ENCODE assay signal across 1 cellular context in the genomic region with DNA sequence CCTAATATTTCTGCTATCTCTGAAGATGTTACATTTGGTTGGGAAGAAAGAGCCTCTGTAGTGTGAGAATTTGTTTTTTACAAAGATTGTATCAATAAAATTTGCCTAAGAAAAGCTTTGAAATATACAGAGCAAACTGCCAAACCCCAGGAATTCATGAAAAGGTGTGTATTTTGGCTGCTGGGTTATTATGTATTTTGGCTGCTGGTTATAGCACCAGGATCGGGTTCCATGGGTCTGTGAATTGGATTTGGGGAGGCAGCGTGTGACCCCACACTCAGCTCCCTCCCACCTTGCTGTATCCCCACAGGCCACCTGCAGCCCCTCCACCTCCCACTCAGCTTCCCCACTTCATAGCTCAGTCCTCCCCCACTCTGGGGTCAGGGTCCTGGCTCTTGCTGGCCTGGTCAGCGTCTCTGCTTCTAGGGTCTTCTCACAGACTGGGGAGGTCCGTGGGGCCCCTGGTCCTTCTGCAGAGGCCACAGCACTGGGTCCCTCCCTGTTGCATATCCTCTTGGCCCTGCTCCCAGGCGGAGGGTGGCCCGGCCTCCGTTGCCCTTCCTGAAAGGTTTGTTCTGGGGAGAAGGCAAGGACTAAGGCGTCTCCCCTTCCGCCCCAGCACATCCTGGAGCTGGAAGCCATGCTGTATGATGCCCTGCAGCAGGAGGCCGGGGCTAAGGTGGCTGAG.
TF ChIP-seq lines count a peak whose summit lies in the region.

No MANE protein-coding gene starts in this region.

TF ChIP-seq in GM23338, 12 proteins besides CTCF, POLR2A, EP300 and RAD21 (continued from another document):
- TF ChIP-seq, protein P1, sequence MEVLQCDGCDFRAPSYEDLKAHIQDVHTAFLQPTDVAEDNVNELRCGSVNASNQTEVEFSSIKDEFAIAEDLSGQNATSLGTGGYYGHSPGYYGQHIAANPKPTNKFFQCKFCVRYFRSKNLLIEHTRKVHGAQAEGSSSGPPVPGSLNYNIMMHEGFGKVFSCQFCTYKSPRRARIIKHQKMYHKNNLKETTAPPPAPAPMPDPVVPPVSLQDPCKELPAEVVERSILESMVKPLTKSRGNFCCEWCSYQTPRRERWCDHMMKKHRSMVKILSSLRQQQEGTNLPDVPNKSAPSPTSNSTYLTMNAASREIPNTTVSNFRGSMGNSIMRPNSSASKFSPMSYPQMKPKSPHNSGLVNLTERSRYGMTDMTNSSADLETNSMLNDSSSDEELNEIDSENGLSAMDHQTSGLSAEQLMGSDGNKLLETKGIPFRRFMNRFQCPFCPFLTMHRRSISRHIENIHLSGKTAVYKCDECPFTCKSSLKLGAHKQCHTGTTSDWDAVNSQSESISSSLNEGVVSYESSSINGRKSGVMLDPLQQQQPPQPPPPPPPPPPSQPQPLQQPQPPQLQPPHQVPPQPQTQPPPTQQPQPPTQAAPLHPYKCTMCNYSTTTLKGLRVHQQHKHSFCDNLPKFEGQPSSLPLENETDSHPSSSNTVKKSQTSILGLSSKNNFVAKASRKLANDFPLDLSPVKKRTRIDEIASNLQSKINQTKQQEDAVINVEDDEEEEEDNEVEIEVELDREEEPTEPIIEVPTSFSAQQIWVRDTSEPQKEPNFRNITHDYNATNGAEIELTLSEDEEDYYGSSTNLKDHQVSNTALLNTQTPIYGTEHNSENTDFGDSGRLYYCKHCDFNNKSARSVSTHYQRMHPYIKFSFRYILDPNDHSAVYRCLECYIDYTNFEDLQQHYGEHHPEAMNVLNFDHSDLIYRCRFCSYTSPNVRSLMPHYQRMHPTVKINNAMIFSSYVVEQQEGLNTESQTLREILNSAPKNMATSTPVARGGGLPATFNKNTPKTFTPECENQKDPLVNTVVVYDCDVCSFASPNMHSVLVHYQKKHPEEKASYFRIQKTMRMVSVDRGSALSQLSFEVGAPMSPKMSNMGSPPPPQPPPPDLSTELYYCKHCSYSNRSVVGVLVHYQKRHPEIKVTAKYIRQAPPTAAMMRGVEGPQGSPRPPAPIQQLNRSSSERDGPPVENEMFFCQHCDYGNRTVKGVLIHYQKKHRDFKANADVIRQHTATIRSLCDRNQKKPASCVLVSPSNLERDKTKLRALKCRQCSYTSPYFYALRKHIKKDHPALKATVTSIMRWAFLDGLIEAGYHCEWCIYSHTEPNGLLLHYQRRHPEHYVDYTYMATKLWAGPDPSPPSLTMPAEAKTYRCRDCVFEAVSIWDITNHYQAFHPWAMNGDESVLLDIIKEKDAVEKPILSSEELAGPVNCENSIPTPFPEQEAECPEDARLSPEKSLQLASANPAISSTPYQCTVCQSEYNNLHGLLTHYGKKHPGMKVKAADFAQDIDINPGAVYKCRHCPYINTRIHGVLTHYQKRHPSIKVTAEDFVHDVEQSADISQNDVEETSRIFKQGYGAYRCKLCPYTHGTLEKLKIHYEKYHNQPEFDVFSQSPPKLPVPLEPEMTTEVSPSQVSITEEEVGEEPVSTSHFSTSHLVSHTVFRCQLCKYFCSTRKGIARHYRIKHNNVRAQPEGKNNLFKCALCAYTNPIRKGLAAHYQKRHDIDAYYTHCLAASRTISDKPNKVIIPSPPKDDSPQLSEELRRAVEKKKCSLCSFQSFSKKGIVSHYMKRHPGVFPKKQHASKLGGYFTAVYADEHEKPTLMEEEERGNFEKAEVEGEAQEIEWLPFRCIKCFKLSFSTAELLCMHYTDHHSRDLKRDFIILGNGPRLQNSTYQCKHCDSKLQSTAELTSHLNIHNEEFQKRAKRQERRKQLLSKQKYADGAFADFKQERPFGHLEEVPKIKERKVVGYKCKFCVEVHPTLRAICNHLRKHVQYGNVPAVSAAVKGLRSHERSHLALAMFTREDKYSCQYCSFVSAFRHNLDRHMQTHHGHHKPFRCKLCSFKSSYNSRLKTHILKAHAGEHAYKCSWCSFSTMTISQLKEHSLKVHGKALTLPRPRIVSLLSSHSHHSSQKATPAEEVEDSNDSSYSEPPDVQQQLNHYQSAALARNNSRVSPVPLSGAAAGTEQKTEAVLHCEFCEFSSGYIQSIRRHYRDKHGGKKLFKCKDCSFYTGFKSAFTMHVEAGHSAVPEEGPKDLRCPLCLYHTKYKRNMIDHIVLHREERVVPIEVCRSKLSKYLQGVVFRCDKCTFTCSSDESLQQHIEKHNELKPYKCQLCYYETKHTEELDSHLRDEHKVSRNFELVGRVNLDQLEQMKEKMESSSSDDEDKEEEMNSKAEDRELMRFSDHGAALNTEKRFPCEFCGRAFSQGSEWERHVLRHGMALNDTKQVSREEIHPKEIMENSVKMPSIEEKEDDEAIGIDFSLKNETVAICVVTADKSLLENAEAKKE (CRISPR knock-in tag; IDR thresholded peaks at IDR 0.05): no peak
- TF ChIP-seq NANOG (IDR thresholded peaks at IDR 0.05; ENCODE audit: borderline replicate concordance) (no peak), ZNF114 (CRISPR knock-in tag; IDR thresholded peaks at IDR 0.05) (no peak)
